Comparison of ENCODE assay signal across 12 cellular contexts in the genomic region with DNA sequence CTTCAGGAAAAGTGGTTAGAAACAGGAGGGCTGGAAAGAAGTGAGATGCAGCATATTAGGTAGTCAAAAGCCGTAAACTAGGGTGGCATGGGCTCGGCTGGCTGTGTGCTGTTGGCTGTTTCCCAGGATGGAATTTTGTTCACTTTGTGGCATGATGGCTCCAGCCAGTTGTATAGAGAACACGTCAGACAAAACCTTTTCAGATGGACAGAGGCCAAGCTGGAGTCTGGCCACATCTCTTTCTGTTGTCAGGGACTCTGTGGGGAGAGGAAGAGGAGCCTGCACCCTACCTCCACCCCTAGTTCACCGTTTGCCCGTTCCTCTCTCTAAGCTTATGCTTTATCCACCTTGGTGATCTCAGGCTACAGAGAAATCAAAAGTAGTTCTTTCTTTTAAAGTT. TPM values are rescaled to one million over a fixed set of nuclear protein-coding genes. Genes with fewer than 3 reads are reported as not detected.
A peak's percentile ranks its signal among the peaks of the same experiment; 100 is the strongest.
DNase-seq lines count a peak whose midpoint lies in the region; ATAC-seq and TF ChIP-seq lines count a peak whose summit lies in the region.
"Had no signal": no experiment of that assay in that cellular context is flagged by ENCODE, and none has a peak within 500 bp of the region (broad histone marks: within the 10 kb centered on the region; RNA-seq: fewer than 3 reads in every experiment).

No MANE protein-coding gene starts in this region.

- no peak overlapping the region for H3K27ac ChIP-seq in upper lobe of right lung
- H3K27ac ChIP-seq: spleen had no signal

- intact Hi-C loops in dendritic cell treated with granulocyte-macrophage colony-stimulating factor and Interleukin-4, amounts not matched to agents 40 ng/mL and 50 ng/mL, for 4 days (cut with micrococcal nuclease): no loop called here
- intact Hi-C loops in upper lobe of right lung (cut with DNase I): no loop called here

- TF ChIP-seq CTCF in upper lobe of right lung (IDR thresholded peaks at IDR 0.05): no peak

- H3K27me3 ChIP-seq in upper lobe of right lung: no peaks in the 10 kb centered on the region
- H3K27me3 ChIP-seq: spleen had no signal

- no peaks in the 10 kb centered on the region for H3K9me3 ChIP-seq in upper lobe of right lung
- H3K9me3 ChIP-seq: spleen had no signal

- peaks cover 32% of the 10 kb centered on the region for H3K4me1 ChIP-seq in upper lobe of right lung

- no peaks in the 10 kb centered on the region for H3K27me3 Mint-ChIP-seq in dendritic cell treated with granulocyte-macrophage colony-stimulating factor and Interleukin-4, amounts not matched to agents 40 ng/mL and 50 ng/mL, for 4 days

- H3K4me3 ChIP-seq in upper lobe of right lung: no peak overlapping the region
- H3K4me3 ChIP-seq: spleen had no signal

- H3K36me3 ChIP-seq in upper lobe of right lung: peaks cover 70% of the 10 kb centered on the region

- peak; percentile 24 for ATAC-seq in upper lobe of right lung
- ATAC-seq in GM19351 (IDR thresholded peaks at IDR 0.05; ENCODE audit: unreplicated experiment): no peak
- ATAC-seq in GM19035 (IDR thresholded peaks at IDR 0.05; ENCODE audit: unreplicated experiment): no peak
- ATAC-seq: stimulated activated effector memory CD8-positive, alpha-beta T cell treated with anti-CD3 and anti-CD28 coated beads, Interleukin-12 subunit alpha, Interleukin-12 subunit beta, amount 100 ng/mL, for 72 hours had no signal

- peaks cover 73% of the 10 kb centered on the region for H3K36me3 Mint-ChIP-seq in dendritic cell treated with granulocyte-macrophage colony-stimulating factor and Interleukin-4, amounts not matched to agents 40 ng/mL and 50 ng/mL, for 4 days (ENCODE audit: low read depth)

- DNase-seq in NCI-H2029 treated with DMSO at 0.1 percent for 48 hours (lab: John Stamatoyannopoulos, UW) (peak; percentile 88), lung microvascular endothelial cell (ENCODE audit: low read depth in 2 of 2) (peak; percentile 37 to 86), upper lobe of right lung (no peak), NCI-H2107 (lab: John Stamatoyannopoulos, UW) (no peak)
- DNase-seq: activated T-cell treated with anti-CD3 and anti-CD28 coated beads, Interleukin-2, amount 50 U/mL, for 1 hour; NCI-H526 treated with DMSO at 0.1 percent for 48 hours; spleen had no signal

- peak overlapping the region; percentile 40 for H3K27ac Mint-ChIP-seq in dendritic cell treated with granulocyte-macrophage colony-stimulating factor and Interleukin-4, amounts not matched to agents 40 ng/mL and 50 ng/mL, for 4 days
- H3K27ac Mint-ChIP-seq: stimulated activated effector memory CD8-positive, alpha-beta T cell treated with anti-CD3 and anti-CD28 coated beads, Interleukin-12 subunit alpha, Interleukin-12 subunit beta, amount 100 ng/mL, for 72 hours had no signal

- H3K9me3 Mint-ChIP-seq in dendritic cell treated with granulocyte-macrophage colony-stimulating factor and Interleukin-4, amounts not matched to agents 40 ng/mL and 50 ng/mL, for 4 days: no peaks in the 10 kb centered on the region
- H3K9me3 Mint-ChIP-seq: stimulated activated effector memory CD8-positive, alpha-beta T cell treated with anti-CD3 and anti-CD28 coated beads, Interleukin-12 subunit alpha, Interleukin-12 subunit beta, amount 100 ng/mL, for 72 hours had no signal

- H3K4me3 Mint-ChIP-seq in dendritic cell treated with granulocyte-macrophage colony-stimulating factor and Interleukin-4, amounts not matched to agents 40 ng/mL and 50 ng/mL, for 4 days: no peak overlapping the region
- H3K4me3 Mint-ChIP-seq: stimulated activated effector memory CD8-positive, alpha-beta T cell treated with anti-CD3 and anti-CD28 coated beads, Interleukin-12 subunit alpha, Interleukin-12 subunit beta, amount 100 ng/mL, for 72 hours had no signal

- H3K4me1 Mint-ChIP-seq in dendritic cell treated with granulocyte-macrophage colony-stimulating factor and Interleukin-4, amounts not matched to agents 40 ng/mL and 50 ng/mL, for 4 days (ENCODE audit: low read depth): peaks cover 11% of the 10 kb centered on the region

RNA-seq across cellular contexts. Expression of a gene that starts 22.0 kb away (rescaled TPM):
- total RNA-seq in lung microvascular endothelial cell (14.8 and 21.2 TPM in 2 replicates), upper lobe of right lung (57.9 TPM)

RNA-seq across cellular contexts. Expression of a gene that starts 33.2 kb away (rescaled TPM):
- total RNA-seq in lung microvascular endothelial cell (20.4 and 20.7 TPM in 2 replicates), upper lobe of right lung (15.7 TPM)

RNA-seq across cellular contexts. Expression of a gene that starts 46.8 kb away (rescaled TPM):
- total RNA-seq in lung microvascular endothelial cell: 0.22 TPM in 1 of 2 replicates, not detected in the other
- total RNA-seq in upper lobe of right lung: 3.4 TPM
- total RNA-seq: kidney epithelial cell had no signal

Comparison
In these comparisons a context has a peak if more than half of its experiments do, and no peak if none do; other contexts are left out.
1. DNase-seq: peak in NCI-H2029 treated with DMSO at 0.1 percent for 48 hours (single experiment) and lung microvascular endothelial cell (2 of 2); none in upper lobe of right lung (single experiment) and NCI-H2107 (single experiment).